ENCODE assay signal across 8 cellular contexts in the genomic region with DNA sequence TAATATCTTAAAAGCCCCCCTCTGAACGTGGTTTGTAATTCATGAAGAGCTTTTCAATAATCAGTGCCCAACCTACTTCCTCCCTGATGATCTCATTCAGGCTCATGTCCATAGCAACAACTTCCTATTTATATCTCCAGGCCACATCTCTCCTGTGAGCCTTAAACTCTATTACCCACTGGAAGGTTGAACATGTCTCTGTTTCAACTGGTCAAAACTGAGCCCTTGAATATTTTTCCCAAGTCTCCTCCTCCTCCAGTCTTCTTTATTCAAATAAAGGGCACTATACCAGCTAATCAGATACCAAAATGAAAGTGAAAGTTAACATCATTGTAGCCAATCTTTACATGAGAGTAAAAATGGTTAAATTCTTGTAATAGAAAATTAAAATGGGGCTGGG.
DNase-seq lines count a peak whose midpoint lies in the region; ATAC-seq, FAIRE-seq and TF ChIP-seq lines count a peak whose summit lies in the region.

No MANE protein-coding gene starts in this region.

- H3K27ac Mint-ChIP-seq in glutamatergic neuron (ENCODE audit: unreplicated experiment), result no peak overlapping the region

- DNase-seq in EH (ENCODE audit: low read depth) (peak; percentile 73), NCI-H748 treated with DMSO at 0.1 percent for 48 hours (lab: John Stamatoyannopoulos, UW) (peak; percentile 65), mammary epithelial cell (peak; percentile 72), pancreas (no peak), cortex of kidney (lab: John Stamatoyannopoulos, UW) (no peak), glutamatergic neuron (no peak), tibial nerve (ENCODE audit: low spot score in 2 of 2) (no peak)

- no peak for TF ChIP-seq EP300 in tibial nerve (IDR thresholded peaks at IDR 0.05)

- peak overlapping the region; percentile 84 for H2AFZ ChIP-seq in mammary epithelial cell (ENCODE audit: low read depth, low read length)

- no peaks in the 10 kb centered on the region for H3K36me3 ChIP-seq in HEK293 (ENCODE audit: control insufficient read depth in 2 of 2, insufficient read depth in 1 of 2, low read length in 2 of 2)
- H3K36me3 ChIP-seq in mammary epithelial cell (ENCODE audit: insufficient read depth, low read length), result no peaks in the 10 kb centered on the region
- H3K36me3 ChIP-seq in pancreas, result no peaks in the 10 kb centered on the region
- H3K36me3 ChIP-seq in tibial nerve, result no peaks in the 10 kb centered on the region

- H3K4me3 Mint-ChIP-seq in glutamatergic neuron (ENCODE audit: unreplicated experiment), result no peak overlapping the region

- no peaks in the 10 kb centered on the region for H3K9me3 Mint-ChIP-seq in glutamatergic neuron (ENCODE audit: unreplicated experiment)

- H3K4me1 ChIP-seq in HEK293 (ENCODE audit: control insufficient read depth, insufficient read depth, low read length), result peaks cover 13% of the 10 kb centered on the region
- H3K4me1 ChIP-seq in mammary epithelial cell (ENCODE audit: insufficient read depth, low read length), result peaks cover 3% of the 10 kb centered on the region
- H3K4me1 ChIP-seq in pancreas, result no peaks in the 10 kb centered on the region
- peaks cover 0 to 6% (median 0%) of the 10 kb centered on the region in 4 donors for H3K4me1 ChIP-seq in tibial nerve

- H3K9me3 ChIP-seq in HEK293 (ENCODE audit: control insufficient read depth, insufficient read depth, low read depth, low read length) (no peaks in the 10 kb centered on the region), mammary epithelial cell (replicated peaks; ENCODE audit: insufficient read depth, low read length) (no peaks in the 10 kb centered on the region), pancreas (no peaks in the 10 kb centered on the region), tibial nerve (no peaks in the 10 kb centered on the region)

- peaks cover 6% of the 10 kb centered on the region for H3K4me1 Mint-ChIP-seq in glutamatergic neuron (ENCODE audit: low read depth, unreplicated experiment)

- H3K9ac ChIP-seq in mammary epithelial cell (ENCODE audit: insufficient read depth, low read length), result peak overlapping the region; percentile 12

- H3K27me3 ChIP-seq in mammary epithelial cell (ENCODE audit: insufficient read depth, low read length) (no peaks in the 10 kb centered on the region), pancreas (no peaks in the 10 kb centered on the region), tibial nerve (no peaks in the 10 kb centered on the region)

- H3K27ac ChIP-seq in HEK293 (ENCODE audit: extremely low read depth, low read depth, low read length) (no peak overlapping the region), mammary epithelial cell (ENCODE audit: insufficient read depth, low read depth, low read length) (peak overlapping the region; percentile 71), pancreas (no peak overlapping the region), tibial nerve (peak overlapping the region in 2 of 4 donors; percentile 13 to 44)

- no peaks in the 10 kb centered on the region for H3K79me2 ChIP-seq in mammary epithelial cell (ENCODE audit: insufficient read depth, low read length)

- H3K4me3 ChIP-seq in HEK293 (ENCODE audit: low read depth, low read length) (no peak overlapping the region), mammary epithelial cell (replicated peaks in 1 of 3; ENCODE audit: insufficient read depth in 1 of 3, low read depth in 2 of 3, low read length in 3 of 3) (peak overlapping the region in 2 of 3 experiments; percentile 20 to 24), pancreas (no peak overlapping the region), tibial nerve (peak overlapping the region in 1 of 4 donors; percentile 4)

- peak overlapping the region; percentile 67 for H3K4me2 ChIP-seq in mammary epithelial cell (ENCODE audit: insufficient read depth, low read depth, low read length)

- peak in 3 of 4 donors; percentile 44 to 82 (median 63) for ATAC-seq in pancreas

- WGBS in mammary epithelial cell (ENCODE audit: low coverage, missing lambda C conversion rate), result 0% methylated on average over 1 of the region's 1 CpG
- WGBS in pancreas, 2 donors, result 14 to 18% methylated on average over 1 of the region's 1 CpG
- WGBS in tibial nerve, 2 donors, result 2 to 5% methylated on average over 1 of the region's 1 CpG

- in situ Hi-C loops in mammary epithelial cell (cut with MboI; ENCODE audit: low sequenced_read_pairs in 2 of 2), result no loop called here

- BruUV-seq in mammary epithelial cell (replicated peaks; lab: Mats Ljungman, UMichigan), result no TSS peak

- no peak for FAIRE-seq in pancreas (lab: Jason Lieb, UNC)

- intact Hi-C loops in mammary epithelial cell (cut with micrococcal nuclease) (no loop called here), pancreas (cut with DNase I) (no loop called here)

- TF ChIP-seq CTCF in HEK293 (tag by site-specific recombination; IDR thresholded peaks at IDR 0.05) (no peak), mammary epithelial cell (conservative IDR thresholded peaks at IDR 0.05 in 1 of 2, IDR thresholded peaks at IDR 0.05 in 1 of 2; ENCODE audit: extremely low read depth in 1 of 2, insufficient read depth in 1 of 2, low read depth in 1 of 2, low read length in 2 of 2) (no peak), pancreas (IDR thresholded peaks at IDR 0.05) (no peak), glutamatergic neuron (IDR thresholded peaks at IDR 0.05; ENCODE audit: partially characterized antibody, unreplicated experiment) (no peak), tibial nerve (IDR thresholded peaks at IDR 0.05) (no peak)

- no peaks in the 10 kb centered on the region for H3K36me3 Mint-ChIP-seq in glutamatergic neuron (ENCODE audit: unreplicated experiment)

- CTCF ChIA-PET in HEK293 (lab: Yijun Ruan, JAX) (no interaction called here), mammary epithelial cell (lab: Charles Lee; ENCODE audit: low non-redundant PET) (no interaction called here)

- H4K20me1 ChIP-seq in mammary epithelial cell (ENCODE audit: insufficient read depth, low read length), result no peaks in the 10 kb centered on the region

- TF ChIP-seq POLR2A in tibial nerve (IDR thresholded peaks at IDR 0.05), result no peak

- dilution Hi-C loops in mammary epithelial cell (cut with HindIII; ENCODE audit: low sequenced_read_pairs), result no loop called here

- no peaks in the 10 kb centered on the region for H3K27me3 Mint-ChIP-seq in glutamatergic neuron (ENCODE audit: unreplicated experiment)

- POLR2A ChIA-PET in HEK293 (lab: Yijun Ruan, JAX), result no interaction called here

TF ChIP-seq in HEK293, 187 proteins besides CTCF, POLR2A, EP300 and RAD21 (continues in another document):
- TF ChIP-seq, protein P1, sequence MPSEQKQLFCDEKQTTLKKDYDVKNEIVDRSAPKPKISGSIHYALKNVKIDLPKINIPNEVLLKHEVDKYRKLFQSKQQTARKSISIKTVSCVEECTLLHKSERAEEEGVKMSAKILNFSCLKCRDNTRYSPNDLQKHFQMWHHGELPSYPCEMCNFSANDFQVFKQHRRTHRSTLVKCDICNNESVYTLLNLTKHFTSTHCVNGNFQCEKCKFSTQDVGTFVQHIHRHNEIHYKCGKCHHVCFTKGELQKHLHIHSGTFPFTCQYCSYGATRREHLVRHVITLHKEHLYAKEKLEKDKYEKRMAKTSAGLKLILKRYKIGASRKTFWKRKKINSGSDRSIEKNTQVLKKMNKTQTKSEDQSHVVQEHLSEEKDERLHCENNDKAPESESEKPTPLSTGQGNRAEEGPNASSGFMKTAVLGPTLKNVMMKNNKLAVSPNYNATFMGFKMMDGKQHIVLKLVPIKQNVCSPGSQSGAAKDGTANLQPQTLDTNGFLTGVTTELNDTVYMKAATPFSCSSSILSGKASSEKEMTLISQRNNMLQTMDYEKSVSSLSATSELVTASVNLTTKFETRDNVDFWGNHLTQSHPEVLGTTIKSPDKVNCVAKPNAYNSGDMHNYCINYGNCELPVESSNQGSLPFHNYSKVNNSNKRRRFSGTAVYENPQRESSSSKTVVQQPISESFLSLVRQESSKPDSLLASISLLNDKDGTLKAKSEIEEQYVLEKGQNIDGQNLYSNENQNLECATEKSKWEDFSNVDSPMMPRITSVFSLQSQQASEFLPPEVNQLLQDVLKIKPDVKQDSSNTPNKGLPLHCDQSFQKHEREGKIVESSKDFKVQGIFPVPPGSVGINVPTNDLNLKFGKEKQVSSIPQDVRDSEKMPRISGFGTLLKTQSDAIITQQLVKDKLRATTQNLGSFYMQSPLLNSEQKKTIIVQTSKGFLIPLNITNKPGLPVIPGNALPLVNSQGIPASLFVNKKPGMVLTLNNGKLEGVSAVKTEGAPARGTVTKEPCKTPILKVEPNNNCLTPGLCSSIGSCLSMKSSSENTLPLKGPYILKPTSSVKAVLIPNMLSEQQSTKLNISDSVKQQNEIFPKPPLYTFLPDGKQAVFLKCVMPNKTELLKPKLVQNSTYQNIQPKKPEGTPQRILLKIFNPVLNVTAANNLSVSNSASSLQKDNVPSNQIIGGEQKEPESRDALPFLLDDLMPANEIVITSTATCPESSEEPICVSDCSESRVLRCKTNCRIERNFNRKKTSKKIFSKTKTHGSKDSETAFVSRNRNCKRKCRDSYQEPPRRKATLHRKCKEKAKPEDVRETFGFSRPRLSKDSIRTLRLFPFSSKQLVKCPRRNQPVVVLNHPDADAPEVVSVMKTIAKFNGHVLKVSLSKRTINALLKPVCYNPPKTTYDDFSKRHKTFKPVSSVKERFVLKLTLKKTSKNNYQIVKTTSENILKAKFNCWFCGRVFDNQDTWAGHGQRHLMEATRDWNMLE (tag by site-specific recombination; conservative IDR thresholded peaks at IDR 0.05; ENCODE audit: low read depth), result 0 out of 2 replicates have a peak, but pooled peaks have one; percentile 17
- TF ChIP-seq ZSCAN4 (tag by site-specific recombination; IDR thresholded peaks at IDR 0.05) (no peak), TRIM28 (IDR thresholded peaks at IDR 0.05; ENCODE audit: borderline replicate concordance, low read length) (no peak)
- TF ChIP-seq, protein P2, sequence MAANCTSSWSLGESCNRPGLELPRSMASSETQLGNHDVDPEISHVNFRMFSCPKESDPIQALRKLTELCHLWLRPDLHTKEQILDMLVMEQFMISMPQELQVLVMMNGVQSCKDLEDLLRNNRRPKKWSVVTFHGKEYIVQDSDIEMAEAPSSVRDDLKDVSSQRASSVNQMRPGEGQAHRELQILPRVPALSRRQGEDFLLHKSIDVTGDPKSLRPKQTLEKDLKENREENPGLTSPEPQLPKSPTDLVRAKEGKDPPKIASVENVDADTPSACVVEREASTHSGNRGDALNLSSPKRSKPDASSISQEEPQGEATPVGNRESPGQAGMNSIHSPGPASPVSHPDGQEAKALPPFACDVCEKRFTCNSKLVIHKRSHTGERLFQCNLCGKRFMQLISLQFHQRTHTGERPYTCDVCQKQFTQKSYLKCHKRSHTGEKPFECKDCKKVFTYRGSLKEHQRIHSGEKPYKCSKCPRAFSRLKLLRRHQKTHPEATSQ (tag by site-specific recombination; IDR thresholded peaks at IDR 0.05), result no peak

Comparison
In these comparisons a context has a peak if more than half of its experiments do, and no peak if none do; other contexts are left out.
1. DNase-seq: peak in EH (single experiment), NCI-H748 treated with DMSO at 0.1 percent for 48 hours (single experiment) and mammary epithelial cell (single experiment); none in pancreas (0 of 6), cortex of kidney (single experiment), glutamatergic neuron (single experiment) and tibial nerve (0 of 2).
2. H3K4me3 ChIP-seq: peak in mammary epithelial cell (2 of 3); none in HEK293 (single experiment) and pancreas (0 of 4).